In the genomic region with DNA sequence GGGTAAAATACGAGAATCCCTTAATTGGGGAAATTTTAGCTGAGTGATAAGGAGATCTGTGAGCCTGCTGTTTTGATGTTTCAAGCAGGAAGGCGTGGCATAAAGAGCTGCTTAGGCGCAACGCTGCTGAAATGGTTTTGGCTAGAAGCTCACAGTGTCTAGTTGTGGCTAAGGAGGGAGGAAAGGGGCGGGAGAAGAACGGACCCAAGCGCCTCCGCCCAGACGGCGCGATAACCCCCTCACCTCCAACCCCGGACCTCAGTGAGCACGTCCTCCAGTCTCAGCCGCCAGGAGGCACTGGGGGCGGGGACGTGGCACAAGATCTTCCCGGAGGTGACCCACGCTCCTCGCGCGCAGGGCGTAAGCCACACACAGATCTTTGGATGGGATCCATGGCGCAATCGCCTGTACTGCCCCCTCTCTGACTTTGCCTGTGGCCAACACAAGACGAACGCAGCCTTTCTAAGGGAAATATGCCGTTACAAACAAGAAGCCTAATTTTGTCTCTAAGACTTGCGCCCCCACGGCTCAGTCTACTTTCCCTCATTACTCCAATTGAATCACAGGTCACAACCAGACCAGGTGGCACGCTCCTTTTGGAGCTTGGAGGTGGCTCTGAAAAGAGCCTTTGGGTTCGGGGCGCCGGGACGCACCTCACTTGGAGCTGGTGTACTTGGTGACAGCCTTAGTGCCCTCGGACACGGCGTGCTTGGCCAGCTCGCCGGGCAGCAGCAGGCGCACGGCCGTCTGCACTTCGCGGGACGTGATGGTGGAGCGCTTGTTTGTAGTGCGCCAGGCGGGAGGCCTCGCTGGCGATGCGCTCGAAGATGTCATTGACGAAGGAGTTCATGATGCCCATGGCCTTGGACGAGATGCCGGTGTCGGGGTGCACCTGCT, we compare ENCODE assay signal across 9 cellular contexts. TPM values are rescaled to one million over a fixed set of nuclear protein-coding genes. Genes with fewer than 3 reads are reported as not detected.
DNase-seq lines count a peak whose midpoint lies in the region; ATAC-seq and TF ChIP-seq lines count a peak whose summit lies in the region.
"Had no signal": no experiment of that assay in that cellular context is flagged by ENCODE, and none has a peak within 500 bp of the region (broad histone marks: within the 10 kb centered on the region; RNA-seq: fewer than 3 reads in every experiment).

No MANE protein-coding gene starts in this region.

- peaks cover 83% of the 10 kb centered on the region for H3K27me3 ChIP-seq in lower lobe of right lung (ENCODE audit: low read depth)
- H3K27me3 ChIP-seq in thymus (ENCODE audit: control insufficient read depth, insufficient read depth): peaks cover 26% of the 10 kb centered on the region

- peak in 1 of 2 experiments; percentile 25 for TF ChIP-seq CTCF in brain (conservative IDR thresholded peaks at IDR 0.05)
- no peak for TF ChIP-seq CTCF in lower lobe of right lung (IDR thresholded peaks at IDR 0.05)

- peak overlapping the region; percentile 25 for H3K4me3 ChIP-seq in lower lobe of right lung
- peak overlapping the region; percentile 52 for H3K4me3 ChIP-seq in thymus (ENCODE audit: low read length)

- peaks cover 0 to 2% (median 0%) of the 10 kb centered on the region in 5 experiments for H3K9me3 Mint-ChIP-seq in brain

- H3K4me1 ChIP-seq in lower lobe of right lung (peaks cover 16% of the 10 kb centered on the region), thymus (ENCODE audit: control insufficient read depth, insufficient read depth, low read length) (peaks cover 13% of the 10 kb centered on the region)

- H3K36me3 ChIP-seq in lower lobe of right lung (no peaks in the 10 kb centered on the region), thymus (ENCODE audit: control insufficient read depth, insufficient read depth) (no peaks in the 10 kb centered on the region)

- intact Hi-C loops in lower lobe of right lung (cut with DNase I): no loop called here

- peak overlapping the region; percentile 88 to 95 (median 91) for H3K4me3 Mint-ChIP-seq in brain

- WGBS in thymus: 4% methylated on average over 54 of the region's 56 CpGs

- DNase-seq in Ammon's horn (ENCODE audit: low spot score) (peak; percentile 21), lower lobe of right lung (no peak), GM19238 (ENCODE audit: insufficient read length, low spot score) (no peak)

- H3K27me3 Mint-ChIP-seq in brain: peaks cover 13% of the 10 kb centered on the region

- H3K36me3 Mint-ChIP-seq in brain: peaks cover 5% of the 10 kb centered on the region

- H3K27ac ChIP-seq in lower lobe of right lung (no peak overlapping the region), thymus (ENCODE audit: low read depth) (no peak overlapping the region)

- H3K9me3 ChIP-seq in lower lobe of right lung (no peaks in the 10 kb centered on the region), thymus (ENCODE audit: control insufficient read depth) (peaks cover 1% of the 10 kb centered on the region)

- ATAC-seq in GM18907 (IDR thresholded peaks at IDR 0.05; ENCODE audit: unreplicated experiment) (peak; percentile 45), HG03342 (IDR thresholded peaks at IDR 0.05; ENCODE audit: unreplicated experiment) (peak; percentile 49), SK-N-SH treated with all-trans-retinoic acid at 6 μM for 48 hours (peak; percentile 48), lower lobe of right lung (peak; percentile 52 to 68)

- H3K27ac Mint-ChIP-seq in brain: peak overlapping the region in 4 of 5 experiments; percentile 59 to 99 (median 90)

- H3K4me1 Mint-ChIP-seq in brain: peaks cover 77% of the 10 kb centered on the region

TF ChIP-seq in SK-N-SH treated with all-trans-retinoic acid at 6 μM for 48 hours, 23 proteins besides CTCF, POLR2A, EP300 and RAD21:
- peak; percentile 72; the same call in 1 of the 2 replicates for TF ChIP-seq ZNF70 (CRISPR knock-in tag; IDR thresholded peaks at IDR 0.05)
- no peak for TF ChIP-seq ZNF8 (CRISPR knock-in tag; IDR thresholded peaks at IDR 0.05)

RNA-seq across cellular contexts. Expression of a gene that starts 23.4 kb away (rescaled TPM):
- 531 TPM for polyA plus RNA-seq in brain (ENCODE audit: insufficient read depth, low read depth, low replicate concordance)
- 79.8 TPM for total RNA-seq in lower lobe of right lung
- 30.0 TPM for polyA plus RNA-seq in thymus

RNA-seq across cellular contexts. Expression of a gene that starts 47.1 kb away (rescaled TPM):
- 0.61 TPM for polyA plus RNA-seq in brain (ENCODE audit: insufficient read depth, low read depth, low replicate concordance)
- total RNA-seq in lower lobe of right lung: 2.6 TPM
- 0.50 TPM for polyA plus RNA-seq in thymus
- total RNA-seq: myocyte had no signal

RNA-seq across cellular contexts. Expression of a gene that starts 57.2 kb away (rescaled TPM):
- 21.0 TPM for polyA plus RNA-seq in brain (ENCODE audit: insufficient read depth, low read depth, low replicate concordance)
- 26.2 TPM for total RNA-seq in lower lobe of right lung
- polyA plus RNA-seq in thymus: 21.8 TPM

Comparison
In these comparisons a context has a peak if more than half of its experiments do, and no peak if none do; other contexts are left out.
1. RNA of a gene that starts 23.4 kb away (polyA plus RNA-seq): 531 TPM in brain (single experiment); 30.0 TPM in thymus (single experiment); every median in the first group is over 10 times any median in the second.
2. Peak in every context shown above with its lines, with median percentiles within 50 percentile points of each other: ATAC-seq.